In genomic region chr1:193104906-193105820, GRCh38 we compare ENCODE assay signal across 8 cellular contexts. TPM values are rescaled to one million over a fixed set of nuclear protein-coding genes. Genes with fewer than 3 reads are reported as not detected.
DNase-seq lines count a peak whose midpoint lies in the region; ATAC-seq and TF ChIP-seq lines count a peak whose summit lies in the region.

Gene GLRX2, minus strand, starts transcription at chr1:193105414. Its CDS starts 32 bp downstream, at chr1:193105382.

- peak; percentile 92 for ATAC-seq in GM21723 (IDR thresholded peaks at IDR 0.05; ENCODE audit: unreplicated experiment)
- peak; percentile 89 for ATAC-seq in activated T-helper 17 cell treated with anti-CD3 and anti-CD28 coated beads, Interleukin-2, amount 50 U/mL, for 72 hours (replicated peaks)
- peak; percentile 85 to 93 (median 92) for ATAC-seq in natural killer cell

- H3K4me1 Mint-ChIP-seq in activated T-helper 17 cell treated with anti-CD3 and anti-CD28 coated beads, Interleukin-2, amount 50 U/mL, for 72 hours = peaks cover 10% of the 10 kb centered on the region
- peaks cover 16 to 27% of the 10 kb centered on the region in 2 donors for H3K4me1 Mint-ChIP-seq in natural killer cell

- peak within 1 kb of the TSS; percentile 84 for H2AFZ ChIP-seq in fibroblast of lung (ENCODE audit: low read length)

- H3K4me2 ChIP-seq in fibroblast of lung (ENCODE audit: extremely low read depth, insufficient read depth, low read length) = peak within 1 kb of the TSS; percentile 98

- TF ChIP-seq CTCF in fibroblast of lung (conservative IDR thresholded peaks at IDR 0.05 in 1 of 2, IDR thresholded peaks at IDR 0.05 in 1 of 2; ENCODE audit: low read depth in 1 of 2, low read length in 2 of 2) (no peak), natural killer cell (IDR thresholded peaks at IDR 0.05) (no peak)

- peak within 1 kb of the TSS; percentile 57 for H3K27ac Mint-ChIP-seq in activated T-helper 17 cell treated with anti-CD3 and anti-CD28 coated beads, Interleukin-2, amount 50 U/mL, for 72 hours
- peak within 1 kb of the TSS; percentile 81 to 88 for H3K27ac Mint-ChIP-seq in natural killer cell

- peaks cover 28% of the 10 kb centered on the region for H3K79me2 ChIP-seq in fibroblast of lung (ENCODE audit: control insufficient read depth, insufficient read depth, low read length)

- no peaks in the 10 kb centered on the region for H3K9me3 Mint-ChIP-seq in activated T-helper 17 cell treated with anti-CD3 and anti-CD28 coated beads, Interleukin-2, amount 50 U/mL, for 72 hours
- H3K9me3 Mint-ChIP-seq in natural killer cell = no peaks in the 10 kb centered on the region

- peak within 1 kb of the TSS; percentile 78 to 87 (median 84) for H3K4me3 ChIP-seq in fibroblast of lung (replicated peaks in 1 of 4; ENCODE audit: control extremely low read depth in 1 of 4, insufficient read depth in 1 of 4, low read depth in 3 of 4, low read length in 4 of 4)

- no peaks in the 10 kb centered on the region for H4K20me1 ChIP-seq in fibroblast of lung (ENCODE audit: control insufficient read depth, extremely low read depth, insufficient read depth, low read length)

- H3K27me3 ChIP-seq in fibroblast of lung (ENCODE audit: control insufficient read depth, insufficient read depth, low read length) = no peaks in the 10 kb centered on the region

- H3K4me3 Mint-ChIP-seq in activated T-helper 17 cell treated with anti-CD3 and anti-CD28 coated beads, Interleukin-2, amount 50 U/mL, for 72 hours = peak within 1 kb of the TSS; percentile 86
- peak within 1 kb of the TSS; percentile 94 for H3K4me3 Mint-ChIP-seq in natural killer cell

- no peaks in the 10 kb centered on the region for H3K27me3 Mint-ChIP-seq in activated T-helper 17 cell treated with anti-CD3 and anti-CD28 coated beads, Interleukin-2, amount 50 U/mL, for 72 hours
- no peaks in the 10 kb centered on the region for H3K27me3 Mint-ChIP-seq in natural killer cell (ENCODE audit: low read depth in 2 of 2)

- no peaks in the 10 kb centered on the region for H3K9me3 ChIP-seq in fibroblast of lung (ENCODE audit: control insufficient read depth, insufficient read depth, low read depth, low read length)

- peak within 1 kb of the TSS; percentile 90 for H3K27ac ChIP-seq in fibroblast of lung (ENCODE audit: insufficient read depth, low read length)

- in situ Hi-C loops in KBM-7 (cut with MboI; ENCODE audit: low pct_unique_long_range_greater_than_20kb, low sequenced_read_pairs) = no loop called here

- H3K9ac ChIP-seq in fibroblast of lung (ENCODE audit: insufficient read depth, low read length) = peak within 1 kb of the TSS; percentile 81

- H3K4me1 ChIP-seq in fibroblast of lung (ENCODE audit: control insufficient read depth, extremely low read depth, insufficient read depth, low read length) = peaks cover 3% of the 10 kb centered on the region

- no peaks in the 10 kb centered on the region for H3K36me3 ChIP-seq in fibroblast of lung (ENCODE audit: control insufficient read depth, insufficient read depth, low read length)

- DNase-seq in Daoy (ENCODE audit: low read depth) (peak; percentile 93), KBM-7 (peak; percentile 68), RPMI8226 (peak; percentile 90), fibroblast of lung (ENCODE audit: low read depth in 2 of 2) (peak; percentile 83 to 92), natural killer cell (peak; percentile 56)
- peak; percentile 58 for DNase-seq in stimulated activated naive CD4-positive, alpha-beta T cell treated with Interleukin-2 at 50 U/mL for 16 hours (lab: John Stamatoyannopoulos, UW)

- peaks cover 7% of the 10 kb centered on the region for H3K36me3 Mint-ChIP-seq in activated T-helper 17 cell treated with anti-CD3 and anti-CD28 coated beads, Interleukin-2, amount 50 U/mL, for 72 hours (ENCODE audit: low read depth)
- H3K36me3 Mint-ChIP-seq in natural killer cell = no peaks in the 10 kb centered on the region

- intact Hi-C loops in natural killer cell (cut with micrococcal nuclease) = loop anchor here (1.0 to 2.0 kb wide), 2 partner anchors 17 to 46 kb away; partner anchors contain the start of genes CDC73, RO60 and UCHL5

RNA-seq across cellular contexts. Expression of gene GLRX2, which starts in this region (rescaled TPM):
- total RNA-seq in Daoy (2014; rRNA removed; shearing (Covaris generic)) = 33.9 and 40.3 TPM in 2 replicates
- total RNA-seq in activated T-helper 17 cell treated with anti-CD3 and anti-CD28 coated beads, Interleukin-2, amount 50 U/mL, for 72 hours = 10 to 100 TPM; 15.1 to 32.2 TPM
- total RNA-seq in fibroblast of lung = 3.3 and 15.9 TPM in 2 replicates
- 27.2 and 28.6 TPM in 2 replicates for polyA plus RNA-seq in fibroblast of lung
- polyA plus RNA-seq in fibroblast of lung (2012) = 30.4 and 32.4 TPM in 2 replicates
- 0.47 and 0.67 TPM in 2 replicates for polyA minus RNA-seq in fibroblast of lung (ENCODE audit: low replicate concordance)
- total RNA-seq in natural killer cell = 10 to 100 TPM in 1 of 3 donors, 1 to 10 TPM in 2; 7.7 to 11.3 (median 9.5) TPM

Comparison
In these comparisons a context has a peak if more than half of its experiments do, and no peak if none do; other contexts are left out.
1. Peak in every context shown above with its lines: DNase-seq, ATAC-seq, H3K4me3 ChIP-seq and H3K27ac ChIP-seq.